Comparison of ENCODE assay signal across 23 cellular contexts in genomic region chr5:6543346-6543730, GRCh38.
"Had no signal": no experiment of that assay in that cellular context is flagged by ENCODE, and none has a peak within 500 bp of the region (broad histone marks: within the 10 kb centered on the region; RNA-seq: fewer than 3 reads in every experiment).

No MANE protein-coding gene starts in this region.

- H3K9ac ChIP-seq: parathyroid adenoma had no signal

- H3K4me1 ChIP-seq: parathyroid adenoma, right lobe of liver, tibial nerve, upper lobe of left lung, vagina had no signal

- H3K4me2 ChIP-seq: smooth muscle cell had no signal

- H2AFZ ChIP-seq: parathyroid adenoma had no signal

- ATAC-seq: mucosa of descending colon; naive thymus-derived CD4-positive, alpha-beta T cell; natural killer cell treated with Interleukin-12 subunit alpha and Interleukin-12 subunit beta and Interleukin-15 and Interleukin-18, amount 100 ng/mL, for 72 hours; psoas muscle; stimulated activated memory B cell treated with anti-CD40 and anti-IgM and Interleukin-4, amounts not matched to agents 10 μg/mL and 1 μg/mL and 100 μg/mL, for 72 hours; stimulated activated naive CD8-positive, alpha-beta T cell treated with anti-CD3 and anti-CD28 coated beads, Interleukin-15, amount 100 ng/mL, for 72 hours had no signal

- H3K4me3 Mint-ChIP-seq: immature natural killer cell; naive thymus-derived CD4-positive, alpha-beta T cell; natural killer cell treated with Interleukin-12 subunit alpha and Interleukin-12 subunit beta and Interleukin-15 and Interleukin-18, amount 100 ng/mL, for 72 hours; stimulated activated memory B cell treated with anti-CD40 and anti-IgM and Interleukin-4, amounts not matched to agents 10 μg/mL and 1 μg/mL and 100 μg/mL, for 72 hours; stimulated activated naive CD8-positive, alpha-beta T cell treated with anti-CD3 and anti-CD28 coated beads, Interleukin-15, amount 100 ng/mL, for 72 hours had no signal

- H3K36me3 ChIP-seq: left ventricle myocardium inferior, right lobe of liver, tibial nerve, upper lobe of left lung, vagina had no signal

- DNase-seq: hypothalamus; immature natural killer cell; left ventricle myocardium inferior; midbrain; mucosa of descending colon; naive thymus-derived CD4-positive, alpha-beta T cell; psoas muscle; right lobe of liver; stimulated activated CD4-positive, alpha-beta T cell treated with anti-CD3 and anti-CD28 coated beads, Interleukin-1b, Interleukin-23, amount 100 ng/mL, for 48 hours; stimulated activated CD4-positive, alpha-beta T cell treated with anti-CD3 and anti-CD28 coated beads, Interleukin-2, amount 100 ng/mL, for 48 hours; stimulated activated CD4-positive, alpha-beta T cell treated with anti-CD3 and anti-CD28 coated beads, Interleukin-4, amount 100 ng/mL, for 4 hours; stimulated activated CD8-positive, alpha-beta memory T cell treated with anti-CD3 and anti-CD28 coated beads, Interleukin-4, amount 100 ng/mL, for 48 hours; stimulated activated naive CD4-positive, alpha-beta T cell treated with Interleukin-2 at 50 U/mL for 16 hours; stimulated activated naive CD8-positive, alpha-beta T cell treated with anti-CD3 and anti-CD28 coated beads, Interleukin-15, amount 100 ng/mL, for 72 hours; substantia nigra; upper lobe of left lung had no signal

- H3K4me1 Mint-ChIP-seq: immature natural killer cell; naive thymus-derived CD4-positive, alpha-beta T cell; stimulated activated naive CD8-positive, alpha-beta T cell treated with anti-CD3 and anti-CD28 coated beads, Interleukin-15, amount 100 ng/mL, for 72 hours had no signal

- H3K9me3 Mint-ChIP-seq: natural killer cell treated with Interleukin-12 subunit alpha and Interleukin-12 subunit beta and Interleukin-15 and Interleukin-18, amount 100 ng/mL, for 72 hours had no signal

- H3K27me3 ChIP-seq: right lobe of liver, tibial nerve, upper lobe of left lung, vagina had no signal

- H3K27ac Mint-ChIP-seq: immature natural killer cell; naive thymus-derived CD4-positive, alpha-beta T cell; natural killer cell treated with Interleukin-12 subunit alpha and Interleukin-12 subunit beta and Interleukin-15 and Interleukin-18, amount 100 ng/mL, for 72 hours; stimulated activated memory B cell treated with anti-CD40 and anti-IgM and Interleukin-4, amounts not matched to agents 10 μg/mL and 1 μg/mL and 100 μg/mL, for 72 hours; stimulated activated naive CD8-positive, alpha-beta T cell treated with anti-CD3 and anti-CD28 coated beads, Interleukin-15, amount 100 ng/mL, for 72 hours had no signal

- H3K9me3 ChIP-seq: left ventricle myocardium inferior, mucosa of descending colon, psoas muscle, right lobe of liver, tibial nerve, upper lobe of left lung, vagina had no signal

- H3K36me3 Mint-ChIP-seq: immature natural killer cell; naive thymus-derived CD4-positive, alpha-beta T cell; natural killer cell treated with Interleukin-12 subunit alpha and Interleukin-12 subunit beta and Interleukin-15 and Interleukin-18, amount 100 ng/mL, for 72 hours; stimulated activated memory B cell treated with anti-CD40 and anti-IgM and Interleukin-4, amounts not matched to agents 10 μg/mL and 1 μg/mL and 100 μg/mL, for 72 hours had no signal

- H3K27ac ChIP-seq: left ventricle myocardium inferior, parathyroid adenoma, right lobe of liver, tibial nerve, upper lobe of left lung, vagina had no signal

- H3K4me3 ChIP-seq: left ventricle myocardium inferior, lung, mucosa of descending colon, psoas muscle, right lobe of liver, smooth muscle cell, tibial nerve, upper lobe of left lung, vagina had no signal
